Comparison of ENCODE assay signal across 1 cellular context in genomic region chr4:158833602-158834001, GRCh38.
A peak's percentile ranks its signal among the peaks of the same experiment; 100 is the strongest.
TF ChIP-seq lines count a peak whose summit lies in the region.

No MANE protein-coding gene starts in this region.

TF ChIP-seq in HEK293, 187 proteins besides CTCF, POLR2A, EP300 and RAD21 (continued from another document):
- 0 out of 2 replicates have a peak, but pooled peaks have one; percentile 24 for TF ChIP-seq TRIM28 (IDR thresholded peaks at IDR 0.05; ENCODE audit: borderline replicate concordance, low read length)
